1 cellular context compared by ENCODE assay signal in genomic region chr5:114339108-114339507, GRCh38.
TF ChIP-seq lines count a peak whose summit lies in the region.

No MANE protein-coding gene starts in this region.

TF ChIP-seq in GM12878, 131 proteins besides CTCF, POLR2A, EP300 and RAD21:
- TF ChIP-seq E2F8 (IDR thresholded peaks at IDR 0.05; ENCODE audit: low read depth, partially characterized antibody), result no peak
- TF ChIP-seq SPI1 (IDR thresholded peaks at IDR 0.05; ENCODE audit: borderline replicate concordance, insufficient read depth, low read depth, low read length), result no peak
- TF ChIP-seq, protein P1, sequence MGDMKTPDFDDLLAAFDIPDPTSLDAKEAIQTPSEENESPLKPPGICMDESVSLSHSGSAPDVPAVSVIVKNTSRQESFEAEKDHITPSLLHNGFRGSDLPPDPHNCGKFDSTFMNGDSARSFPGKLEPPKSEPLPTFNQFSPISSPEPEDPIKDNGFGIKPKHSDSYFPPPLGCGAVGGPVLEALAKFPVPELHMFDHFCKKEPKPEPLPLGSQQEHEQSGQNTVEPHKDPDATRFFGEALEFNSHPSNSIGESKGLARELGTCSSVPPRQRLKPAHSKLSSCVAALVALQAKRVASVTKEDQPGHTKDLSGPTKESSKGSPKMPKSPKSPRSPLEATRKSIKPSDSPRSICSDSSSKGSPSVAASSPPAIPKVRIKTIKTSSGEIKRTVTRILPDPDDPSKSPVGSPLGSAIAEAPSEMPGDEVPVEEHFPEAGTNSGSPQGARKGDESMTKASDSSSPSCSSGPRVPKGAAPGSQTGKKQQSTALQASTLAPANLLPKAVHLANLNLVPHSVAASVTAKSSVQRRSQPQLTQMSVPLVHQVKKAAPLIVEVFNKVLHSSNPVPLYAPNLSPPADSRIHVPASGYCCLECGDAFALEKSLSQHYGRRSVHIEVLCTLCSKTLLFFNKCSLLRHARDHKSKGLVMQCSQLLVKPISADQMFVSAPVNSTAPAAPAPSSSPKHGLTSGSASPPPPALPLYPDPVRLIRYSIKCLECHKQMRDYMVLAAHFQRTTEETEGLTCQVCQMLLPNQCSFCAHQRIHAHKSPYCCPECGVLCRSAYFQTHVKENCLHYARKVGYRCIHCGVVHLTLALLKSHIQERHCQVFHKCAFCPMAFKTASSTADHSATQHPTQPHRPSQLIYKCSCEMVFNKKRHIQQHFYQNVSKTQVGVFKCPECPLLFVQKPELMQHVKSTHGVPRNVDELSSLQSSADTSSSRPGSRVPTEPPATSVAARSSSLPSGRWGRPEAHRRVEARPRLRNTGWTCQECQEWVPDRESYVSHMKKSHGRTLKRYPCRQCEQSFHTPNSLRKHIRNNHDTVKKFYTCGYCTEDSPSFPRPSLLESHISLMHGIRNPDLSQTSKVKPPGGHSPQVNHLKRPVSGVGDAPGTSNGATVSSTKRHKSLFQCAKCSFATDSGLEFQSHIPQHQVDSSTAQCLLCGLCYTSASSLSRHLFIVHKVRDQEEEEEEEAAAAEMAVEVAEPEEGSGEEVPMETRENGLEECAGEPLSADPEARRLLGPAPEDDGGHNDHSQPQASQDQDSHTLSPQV (IDR thresholded peaks at IDR 0.05), result no peak
